In genomic region chr4:114364857-114365256, GRCh38 we compare ENCODE assay signal across 15 cellular contexts.
DNase-seq lines count a peak whose midpoint lies in the region; ATAC-seq and TF ChIP-seq lines count a peak whose summit lies in the region.
"Had no signal": no experiment of that assay in that cellular context is flagged by ENCODE, and none has a peak within 500 bp of the region (broad histone marks: within the 10 kb centered on the region; RNA-seq: fewer than 3 reads in every experiment).

No MANE protein-coding gene starts in this region.

- peaks cover 20% of the 10 kb centered on the region for H3F3A ChIP-seq in GM23248 (ENCODE audit: insufficient read depth)

- H3K9me2 ChIP-seq in GM23248 (ENCODE audit: insufficient read depth), result no peaks in the 10 kb centered on the region

- peaks cover 6% of the 10 kb centered on the region; the same call in 1 of the 2 replicates for H3K4me1 Mint-ChIP-seq in WTC11

- H3K4me1 ChIP-seq in GM23248 (ENCODE audit: insufficient read depth) (peaks cover 37% of the 10 kb centered on the region), heart right ventricle (peaks cover 0 to 5% (median 0%) of the 10 kb centered on the region in 9 donors), sigmoid colon (peaks cover 0 to 20% (median 17%) of the 10 kb centered on the region in 4 donors)

- no peak for TF ChIP-seq POLR2A in sigmoid colon (IDR thresholded peaks at IDR 0.05)

- peak overlapping the region; percentile 79 for H3K4me2 ChIP-seq in GM23248 (ENCODE audit: unreplicated experiment)

- no peaks in the 10 kb centered on the region for H3K9me3 Mint-ChIP-seq in WTC11
- H3K9me3 Mint-ChIP-seq: activated T-helper 1 cell treated with anti-CD3 and anti-CD28 coated beads, Interleukin-12 subunit alpha, Interleukin-12 subunit beta, Interleukin-2, Interleukin-4 antibody, amounts not matched to agents 30 ng/mL and 10 ng/mL and 1 ng/mL, durations not matched to agents 14 hours and 24 hours and 36 hours; stimulated activated naive CD8-positive, alpha-beta T cell treated with anti-CD3 and anti-CD28 coated beads, Interleukin-15, Interleukin-2, amounts not matched to agents 100 ng/mL and 50 ng/mL, for 24 hours had no signal

- WGBS in GM23248 (ENCODE audit: low coverage in 1 of 2, low lambda C conversion rate in 2 of 2, missing lambda C conversion rate in 2 of 2), 2 experiments, result 0% methylated on average over 1 of the region's 1 CpG
- WGBS in heart right ventricle, 2 donors, result 22% methylated on average over 1 of the region's 1 CpG
- 79 to 82% methylated on average over 1 of the region's 1 CpG for WGBS in sigmoid colon, 2 donors

- H3K27me3 Mint-ChIP-seq in WTC11 (ENCODE audit: low read depth), result no peaks in the 10 kb centered on the region
- H3K27me3 Mint-ChIP-seq: stimulated activated naive CD8-positive, alpha-beta T cell treated with anti-CD3 and anti-CD28 coated beads, Interleukin-15, Interleukin-2, amounts not matched to agents 100 ng/mL and 50 ng/mL, for 24 hours had no signal

- CTCF ChIA-PET in WTC11 (lab: Charles Lee), result no interaction called here

- H3K27ac ChIP-seq in GM23248, result peak overlapping the region; percentile 46
- H3K27ac ChIP-seq in heart right ventricle, result peak overlapping the region in 5 of 10 donors; percentile 39 to 74 (median 62)
- H3K27ac ChIP-seq in sigmoid colon, result peak overlapping the region in 3 of 4 donors; percentile 52 to 63 (median 55)

- H3K27me3 ChIP-seq in GM23248 (replicated peaks; ENCODE audit: insufficient read depth), result no peaks in the 10 kb centered on the region
- H3K27me3 ChIP-seq in heart right ventricle, result no peaks in the 10 kb centered on the region
- H3K27me3 ChIP-seq in sigmoid colon, result no peaks in the 10 kb centered on the region

- ATAC-seq in WTC11 (peak; percentile 79), heart right ventricle (peak in 6 of 8 donors; percentile 71 to 96 (median 90)), GM21526 (IDR thresholded peaks at IDR 0.05; ENCODE audit: low FRiP score, unreplicated experiment) (no peak), GM21576 (IDR thresholded peaks at IDR 0.05; ENCODE audit: unreplicated experiment) (no peak), HG03108 (IDR thresholded peaks at IDR 0.05; ENCODE audit: unreplicated experiment) (no peak)

- H3K9me3 ChIP-seq in GM23248 (ENCODE audit: low read depth), result no peaks in the 10 kb centered on the region
- no peaks in the 10 kb centered on the region for H3K9me3 ChIP-seq in heart right ventricle
- H3K9me3 ChIP-seq in sigmoid colon, result no peaks in the 10 kb centered on the region

- peak; percentile 79 for DNase-seq in GM23248
- DNase-seq in WTC11 (ENCODE audit: low spot score), result no peak
- DNase-seq in heart right ventricle, result peak in 1 of 2 donors; percentile 34
- no peak for DNase-seq in sigmoid colon
- DNase-seq in activated naive CD4-positive, alpha-beta T cell (lab: John Stamatoyannopoulos, UW), result no peak
- DNase-seq: activated CD4-positive, CD25-positive, alpha-beta regulatory T cell; DMS53; head of caudate nucleus; Kasumi-1; RPMI8226 had no signal

- H3K4me3 ChIP-seq in GM23248 (peak overlapping the region; percentile 62), heart right ventricle (peak overlapping the region in 3 of 10 donors; percentile 6 to 23 (median 13)), sigmoid colon (no peak overlapping the region)

- TF ChIP-seq EP300 in sigmoid colon (IDR thresholded peaks at IDR 0.05), result no peak

- H3K79me2 ChIP-seq in GM23248 (ENCODE audit: insufficient read depth), result no peaks in the 10 kb centered on the region

- H2AFZ ChIP-seq in GM23248, result peak overlapping the region; percentile 72

- intact Hi-C loops in heart right ventricle (cut with DNase I) (no loop called here), sigmoid colon (cut with DNase I) (no loop called here)

- H4K20me1 ChIP-seq in GM23248 (ENCODE audit: insufficient read depth), result no peaks in the 10 kb centered on the region

- H3K9ac ChIP-seq in GM23248, result no peak overlapping the region

- POLR2A ChIA-PET in WTC11 (lab: Charles Lee), result no interaction called here

- in situ Hi-C loops in GM23248 (cut with MboI), result no loop called here

- H3K36me3 ChIP-seq in GM23248 (ENCODE audit: low read depth), result no peaks in the 10 kb centered on the region
- H3K36me3 ChIP-seq in heart right ventricle, result no peaks in the 10 kb centered on the region
- no peaks in the 10 kb centered on the region for H3K36me3 ChIP-seq in sigmoid colon

- no peak overlapping the region for H3K27ac Mint-ChIP-seq in WTC11
- H3K27ac Mint-ChIP-seq: activated T-helper 1 cell treated with anti-CD3 and anti-CD28 coated beads, Interleukin-12 subunit alpha, Interleukin-12 subunit beta, Interleukin-2, Interleukin-4 antibody, amounts not matched to agents 30 ng/mL and 10 ng/mL and 1 ng/mL, durations not matched to agents 14 hours and 24 hours and 36 hours; stimulated activated naive CD8-positive, alpha-beta T cell treated with anti-CD3 and anti-CD28 coated beads, Interleukin-15, Interleukin-2, amounts not matched to agents 100 ng/mL and 50 ng/mL, for 24 hours had no signal

- TF ChIP-seq CTCF in WTC11 (IDR thresholded peaks at IDR 0.05) (no peak), heart right ventricle (IDR thresholded peaks at IDR 0.05) (no peak), sigmoid colon (IDR thresholded peaks at IDR 0.05) (no peak)

- no peak overlapping the region for H3K4me3 Mint-ChIP-seq in WTC11
- H3K4me3 Mint-ChIP-seq: activated T-helper 1 cell treated with anti-CD3 and anti-CD28 coated beads, Interleukin-12 subunit alpha, Interleukin-12 subunit beta, Interleukin-2, Interleukin-4 antibody, amounts not matched to agents 30 ng/mL and 10 ng/mL and 1 ng/mL, durations not matched to agents 14 hours and 24 hours and 36 hours; stimulated activated naive CD8-positive, alpha-beta T cell treated with anti-CD3 and anti-CD28 coated beads, Interleukin-15, Interleukin-2, amounts not matched to agents 100 ng/mL and 50 ng/mL, for 24 hours had no signal

- H3K36me3 Mint-ChIP-seq in WTC11, result no peaks in the 10 kb centered on the region

TF ChIP-seq in WTC11, 78 proteins besides CTCF, POLR2A, EP300 and RAD21:
- TF ChIP-seq HMGA2 (CRISPR knock-in tag; IDR thresholded peaks at IDR 0.05) (no peak), GRHL2 (CRISPR knock-in tag; IDR thresholded peaks at IDR 0.05; ENCODE audit: insufficient replicate concordance, severe bottlenecking) (no peak), TEAD1 (CRISPR knock-in tag; IDR thresholded peaks at IDR 0.05) (no peak), PREB (CRISPR knock-in tag; IDR thresholded peaks at IDR 0.05; ENCODE audit: borderline replicate concordance) (no peak)

Comparison
In these comparisons a context has a peak if more than half of its experiments do, and no peak if none do; other contexts are left out.
1. ATAC-seq: peak in WTC11 (single experiment) and heart right ventricle (6 of 8); none in GM21526 (single experiment), GM21576 (single experiment) and HG03108 (single experiment).